In the genomic region with DNA sequence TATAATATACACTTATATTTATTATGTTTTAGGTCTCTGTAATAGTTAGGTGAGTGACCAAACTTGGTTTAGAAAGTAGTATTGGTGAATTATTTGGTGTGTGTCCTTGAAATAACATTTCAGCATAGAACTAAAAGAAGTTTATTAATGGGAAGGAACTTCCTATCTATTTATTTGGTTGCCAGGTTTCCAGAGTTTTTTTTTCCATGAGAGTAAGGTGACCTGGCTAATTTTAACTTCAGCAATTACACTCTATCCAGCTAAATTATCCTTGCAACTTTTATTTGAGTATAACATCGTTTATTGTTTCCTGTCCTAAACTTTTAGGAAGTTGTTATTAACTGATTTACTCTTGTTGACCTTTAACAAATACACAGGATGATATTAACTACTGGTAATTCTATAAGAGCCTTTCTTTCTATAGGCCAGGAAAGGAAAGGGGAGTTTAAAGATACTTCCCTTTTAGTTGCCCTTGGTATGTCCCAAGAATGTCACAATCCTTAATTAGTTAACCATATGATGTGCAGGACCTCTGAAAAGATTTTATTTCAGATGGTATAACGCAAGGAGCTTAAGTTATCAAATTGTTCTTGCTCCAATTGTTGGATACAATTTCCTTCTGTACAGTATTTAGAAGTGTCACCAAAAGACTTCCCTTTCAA, we compare ENCODE assay signal across 16 cellular contexts. TPM values are rescaled to one million over a fixed set of nuclear protein-coding genes. Genes with fewer than 3 reads are reported as not detected.
"Had no signal": no experiment of that assay in that cellular context is flagged by ENCODE, and none has a peak within 500 bp of the region (broad histone marks: within the 10 kb centered on the region; RNA-seq: fewer than 3 reads in every experiment).

No MANE protein-coding gene starts in this region.

- H3K4me1 ChIP-seq: gastrocnemius medialis, neural progenitor cell, parathyroid adenoma, thyroid gland had no signal

- H3K79me2 ChIP-seq: parathyroid adenoma had no signal

- H3K36me3 ChIP-seq: brain microvascular endothelial cell, gastrocnemius medialis, heart right ventricle, neural progenitor cell, thyroid gland had no signal

- H3K4me3 ChIP-seq: gastrocnemius medialis, heart right ventricle, lung, neural progenitor cell, thyroid gland had no signal

- H3K9ac ChIP-seq: neural progenitor cell, parathyroid adenoma had no signal

- H3K27me3 ChIP-seq: brain microvascular endothelial cell had no signal

- DNase-seq: activated CD4-positive, CD25-positive, alpha-beta regulatory T cell treated with anti-CD3 and anti-CD28 coated beads, Interleukin-2, amount 50 U/mL, for 72 hours; activated naive CD8-positive, alpha-beta T cell treated with anti-CD3 and anti-CD28 coated beads for 36 hours; brain microvascular endothelial cell; cortex of kidney; effector CD8-positive, alpha-beta T cell; gastrocnemius medialis; heart right ventricle; stimulated activated CD4-positive, alpha-beta T cell treated with anti-CD3 and anti-CD28 coated beads, Interleukin-12 subunit alpha, Interleukin-12 subunit beta, amount 100 ng/mL, for 4 hours; thyroid gland had no signal

- H3K4me2 ChIP-seq: neural progenitor cell had no signal

- H2AFZ ChIP-seq: neural progenitor cell, parathyroid adenoma had no signal

- ATAC-seq: gastrocnemius medialis; stimulated activated memory B cell treated with anti-CD40 and anti-IgM and Interleukin-4, amounts not matched to agents 10 μg/mL and 1 μg/mL and 100 μg/mL, for 72 hours had no signal

- H3K27ac ChIP-seq: brain microvascular endothelial cell, gastrocnemius medialis, heart right ventricle, neural progenitor cell, parathyroid adenoma, thyroid gland had no signal

- H3K9me3 ChIP-seq: gastrocnemius medialis, heart right ventricle, thyroid gland had no signal

RNA-seq across cellular contexts. Expression of a gene that starts 50.2 kb away (rescaled TPM):
- total RNA-seq: activated CD8-positive, alpha-beta memory T cell treated with anti-CD3 and anti-CD28 coated beads for 36 hours; activated naive CD8-positive, alpha-beta T cell treated with anti-CD3 and anti-CD28 coated beads for 36 hours; activated T-helper 1 cell treated with anti-CD3 and anti-CD28 coated beads, Interleukin-12 subunit alpha, Interleukin-12 subunit beta, Interleukin-2, Interleukin-4 antibody, amounts not matched to agents 30 ng/mL and 10 ng/mL and 1 ng/mL, durations not matched to agents 14 hours and 24 hours and 36 hours; gastrocnemius medialis; thyroid gland had no signal
- polyA plus RNA-seq: lung, urinary bladder had no signal
